ENCODE assay signal across 1 cellular context in genomic region chr9:89482056-89482784, GRCh38.
TF ChIP-seq lines count a peak whose summit lies in the region.

No MANE protein-coding gene starts in this region.

TF ChIP-seq in IMR-90, 13 proteins besides CTCF, POLR2A, EP300 and RAD21 (continued from another document):
- TF ChIP-seq FOS (IDR thresholded peaks at IDR 0.05; ENCODE audit: low read depth, low read length): no peak
- no peak for TF ChIP-seq MAFK (IDR thresholded peaks at IDR 0.05; ENCODE audit: low read depth, low read length)
- TF ChIP-seq CEBPB (IDR thresholded peaks at IDR 0.05; ENCODE audit: low read depth, low read length): no peak
- no peak for TF ChIP-seq MAZ (IDR thresholded peaks at IDR 0.05; ENCODE audit: borderline replicate concordance, low read depth, low read length)
- no peak for TF ChIP-seq CHD1 (IDR thresholded peaks at IDR 0.05; ENCODE audit: low read depth, low read length)
- no peak for TF ChIP-seq SMC3 (IDR thresholded peaks at IDR 0.05; ENCODE audit: low read depth, low read length)
- TF ChIP-seq NFE2L2 (IDR thresholded peaks at IDR 0.05; ENCODE audit: low read depth, low read length): no peak
- TF ChIP-seq BHLHE40 (IDR thresholded peaks at IDR 0.05; ENCODE audit: low read depth, low read length): no peak
- TF ChIP-seq ELK1 (IDR thresholded peaks at IDR 0.05; ENCODE audit: borderline replicate concordance, low read depth, low read length): no peak
- no peak for TF ChIP-seq RFX5 (IDR thresholded peaks at IDR 0.05; ENCODE audit: low read depth, low read length)
- TF ChIP-seq RCOR1 (IDR thresholded peaks at IDR 0.05; ENCODE audit: insufficient replicate concordance, low read length): no peak
- no peak for TF ChIP-seq MXI1 (IDR thresholded peaks at IDR 0.05; ENCODE audit: borderline replicate concordance, low read depth, low read length)
